ENCODE assay signal across 10 cellular contexts in the genomic region with DNA sequence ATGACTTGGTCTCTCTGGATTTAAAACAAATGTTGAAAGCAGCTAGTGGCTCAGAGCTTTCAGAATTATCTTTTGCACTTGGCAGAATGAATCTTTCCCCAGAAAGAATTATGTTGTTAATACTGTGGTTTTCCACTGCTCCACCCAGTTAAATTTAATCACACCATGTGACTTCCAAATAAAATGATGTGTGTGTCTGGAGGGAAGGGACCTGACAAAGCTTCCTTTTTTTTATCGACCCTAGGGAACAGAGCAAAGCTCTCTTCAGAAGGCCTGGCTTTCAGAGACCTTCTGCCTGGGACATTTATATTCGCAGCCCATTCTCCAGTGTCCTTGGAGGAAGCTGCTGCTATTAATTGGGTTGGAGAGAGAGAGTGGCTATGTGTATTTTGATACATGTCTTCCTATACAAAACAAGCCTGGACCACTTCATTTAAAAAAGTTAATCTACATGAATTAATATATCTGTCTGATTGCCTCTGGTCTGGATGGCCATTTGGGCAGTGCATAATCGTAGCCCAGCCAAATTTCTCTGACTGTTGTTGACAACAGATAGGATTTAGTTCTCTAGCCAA.
DNase-seq lines count a peak whose midpoint lies in the region; ATAC-seq and TF ChIP-seq lines count a peak whose summit lies in the region.
"Had no signal": no experiment of that assay in that cellular context is flagged by ENCODE, and none has a peak within 500 bp of the region (broad histone marks: within the 10 kb centered on the region; RNA-seq: fewer than 3 reads in every experiment).

No MANE protein-coding gene starts in this region.

- 28 to 35% methylated on average over 3 of the region's 3 CpGs for WGBS in esophagus squamous epithelium, 2 donors

- no peak for TF ChIP-seq CTCF in NB4 (IDR thresholded peaks at IDR 0.05; ENCODE audit: low read depth, low read length)
- no peak for TF ChIP-seq CTCF in esophagus squamous epithelium (IDR thresholded peaks at IDR 0.05)

- H3K4me3 ChIP-seq in NB4 (ENCODE audit: low read depth, low read length) = no peak overlapping the region
- H3K4me3 ChIP-seq in esophagus squamous epithelium = no peak overlapping the region

- ATAC-seq in HG03159 (IDR thresholded peaks at IDR 0.05; ENCODE audit: unreplicated experiment) (no peak), GM19023 (IDR thresholded peaks at IDR 0.05; ENCODE audit: unreplicated experiment) (no peak)

- no peaks in the 10 kb centered on the region for H3K27me3 ChIP-seq in esophagus squamous epithelium

- H3K9me3 ChIP-seq in esophagus squamous epithelium = no peaks in the 10 kb centered on the region

- peak; percentile 28 for DNase-seq in AG08395 (ENCODE audit: low spot score)
- peak; percentile 38 for DNase-seq in NB4 (ENCODE audit: low read depth)
- DNase-seq in esophagus squamous epithelium (lab: John Stamatoyannopoulos, UW) = no peak
- DNase-seq in myocyte (ENCODE audit: low read depth) = peak; percentile 44
- no peak for DNase-seq in ureter (ENCODE audit: low spot score)
- no peak for DNase-seq in dermis blood vessel endothelial cell
- DNase-seq: activated T-cell treated with anti-CD3 and anti-CD28 coated beads, Interleukin-2, amount 50 U/mL, for 24 hours; CD4-positive, alpha-beta T cell had no signal

- H3K27ac ChIP-seq in esophagus squamous epithelium = peak overlapping the region in 3 of 4 donors; percentile 54 to 65 (median 56)

- no peak for TF ChIP-seq POLR2A in NB4 (IDR thresholded peaks at IDR 0.05; ENCODE audit: extremely low read depth, insufficient read length)
- no peak for TF ChIP-seq POLR2A in esophagus squamous epithelium (IDR thresholded peaks at IDR 0.05)

- H3K36me3 ChIP-seq in esophagus squamous epithelium = no peaks in the 10 kb centered on the region

- intact Hi-C loops in esophagus squamous epithelium (cut with DNase I) = no loop called here

- H3K4me1 ChIP-seq in esophagus squamous epithelium = peaks cover 9 to 65% (median 36%) of the 10 kb centered on the region in 3 donors

Comparison
In these comparisons a context has a peak if more than half of its experiments do, and no peak if none do; other contexts are left out.
1. DNase-seq: peak in AG08395 (single experiment), NB4 (single experiment) and myocyte (single experiment); none in esophagus squamous epithelium (single experiment), ureter (single experiment) and dermis blood vessel endothelial cell (single experiment).